In the genomic region with DNA sequence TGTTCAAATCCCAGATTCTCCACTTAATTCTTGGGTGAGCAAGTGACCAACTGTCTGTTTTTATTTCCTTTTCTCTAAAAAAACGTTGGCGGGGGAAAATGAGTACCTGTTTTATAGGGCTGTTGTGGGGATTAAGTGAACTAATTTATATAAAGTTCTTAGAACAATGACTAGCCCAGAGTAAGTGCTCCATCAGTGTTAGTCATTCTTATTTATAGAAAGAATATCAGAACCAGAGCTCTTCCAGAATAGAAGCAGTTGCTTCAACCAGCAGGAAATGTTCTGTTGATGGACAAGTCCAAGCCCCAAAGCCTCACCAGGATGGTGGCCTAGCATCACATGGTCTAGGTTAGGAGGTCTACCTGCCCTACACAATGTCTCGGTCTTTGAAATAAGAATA, we compare ENCODE assay signal across 2 cellular contexts.
TF ChIP-seq lines count a peak whose summit lies in the region.

No MANE protein-coding gene starts in this region.

TF ChIP-seq in SK-N-SH, 30 proteins besides CTCF, POLR2A, EP300 and RAD21 (continued from another document):
- TF ChIP-seq TEAD4 (IDR thresholded peaks at IDR 0.05; ENCODE audit: borderline replicate concordance, insufficient read depth), result no peak
- no peak for TF ChIP-seq RCOR1 (IDR thresholded peaks at IDR 0.05; ENCODE audit: low read length)
- no peak for TF ChIP-seq GABPA (IDR thresholded peaks at IDR 0.05; ENCODE audit: low read depth)
- no peak for TF ChIP-seq NRF1 (IDR thresholded peaks at IDR 0.05; ENCODE audit: low read depth, low read length)
- TF ChIP-seq FOSL2 (IDR thresholded peaks at IDR 0.05; ENCODE audit: borderline replicate concordance, low read depth), result peak; percentile 42; the same call in 1 of the 2 replicates
- TF ChIP-seq CHD2 (IDR thresholded peaks at IDR 0.05; ENCODE audit: low read length, partially characterized antibody), result no peak
- TF ChIP-seq SMC3 (IDR thresholded peaks at IDR 0.05; ENCODE audit: low read depth, low read length), result no peak
- TF ChIP-seq GATA2 (CRISPR knock-in tag; IDR thresholded peaks at IDR 0.05), result no peak
- TF ChIP-seq, protein P1, sequence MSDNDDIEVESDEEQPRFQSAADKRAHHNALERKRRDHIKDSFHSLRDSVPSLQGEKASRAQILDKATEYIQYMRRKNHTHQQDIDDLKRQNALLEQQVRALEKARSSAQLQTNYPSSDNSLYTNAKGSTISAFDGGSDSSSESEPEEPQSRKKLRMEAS (IDR thresholded peaks at IDR 0.05; ENCODE audit: low read depth), result no peak
- TF ChIP-seq, protein P2, sequence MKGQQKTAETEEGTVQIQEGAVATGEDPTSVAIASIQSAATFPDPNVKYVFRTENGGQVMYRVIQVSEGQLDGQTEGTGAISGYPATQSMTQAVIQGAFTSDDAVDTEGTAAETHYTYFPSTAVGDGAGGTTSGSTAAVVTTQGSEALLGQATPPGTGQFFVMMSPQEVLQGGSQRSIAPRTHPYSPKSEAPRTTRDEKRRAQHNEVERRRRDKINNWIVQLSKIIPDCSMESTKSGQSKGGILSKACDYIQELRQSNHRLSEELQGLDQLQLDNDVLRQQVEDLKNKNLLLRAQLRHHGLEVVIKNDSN (IDR thresholded peaks at IDR 0.05; ENCODE audit: borderline replicate concordance, low read depth), result no peak; the same call in 1 of the 2 replicates
- TF ChIP-seq MXI1 (IDR thresholded peaks at IDR 0.05; ENCODE audit: low read depth, low read length), result no peak
- no peak for TF ChIP-seq SIN3A (IDR thresholded peaks at IDR 0.05; ENCODE audit: borderline replicate concordance, low read depth, low read length)
- no peak for TF ChIP-seq POLR2AphosphoS5 (IDR thresholded peaks at IDR 0.05; ENCODE audit: low read depth, low read length)
- TF ChIP-seq, protein P3, sequence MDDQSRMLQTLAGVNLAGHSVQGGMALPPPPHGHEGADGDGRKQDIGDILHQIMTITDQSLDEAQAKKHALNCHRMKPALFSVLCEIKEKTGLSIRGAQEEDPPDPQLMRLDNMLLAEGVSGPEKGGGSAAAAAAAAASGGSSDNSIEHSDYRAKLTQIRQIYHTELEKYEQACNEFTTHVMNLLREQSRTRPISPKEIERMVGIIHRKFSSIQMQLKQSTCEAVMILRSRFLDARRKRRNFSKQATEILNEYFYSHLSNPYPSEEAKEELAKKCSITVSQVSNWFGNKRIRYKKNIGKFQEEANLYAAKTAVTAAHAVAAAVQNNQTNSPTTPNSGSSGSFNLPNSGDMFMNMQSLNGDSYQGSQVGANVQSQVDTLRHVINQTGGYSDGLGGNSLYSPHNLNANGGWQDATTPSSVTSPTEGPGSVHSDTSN (IDR thresholded peaks at IDR 0.05), result peak; percentile 56
- TF ChIP-seq, protein P4, sequence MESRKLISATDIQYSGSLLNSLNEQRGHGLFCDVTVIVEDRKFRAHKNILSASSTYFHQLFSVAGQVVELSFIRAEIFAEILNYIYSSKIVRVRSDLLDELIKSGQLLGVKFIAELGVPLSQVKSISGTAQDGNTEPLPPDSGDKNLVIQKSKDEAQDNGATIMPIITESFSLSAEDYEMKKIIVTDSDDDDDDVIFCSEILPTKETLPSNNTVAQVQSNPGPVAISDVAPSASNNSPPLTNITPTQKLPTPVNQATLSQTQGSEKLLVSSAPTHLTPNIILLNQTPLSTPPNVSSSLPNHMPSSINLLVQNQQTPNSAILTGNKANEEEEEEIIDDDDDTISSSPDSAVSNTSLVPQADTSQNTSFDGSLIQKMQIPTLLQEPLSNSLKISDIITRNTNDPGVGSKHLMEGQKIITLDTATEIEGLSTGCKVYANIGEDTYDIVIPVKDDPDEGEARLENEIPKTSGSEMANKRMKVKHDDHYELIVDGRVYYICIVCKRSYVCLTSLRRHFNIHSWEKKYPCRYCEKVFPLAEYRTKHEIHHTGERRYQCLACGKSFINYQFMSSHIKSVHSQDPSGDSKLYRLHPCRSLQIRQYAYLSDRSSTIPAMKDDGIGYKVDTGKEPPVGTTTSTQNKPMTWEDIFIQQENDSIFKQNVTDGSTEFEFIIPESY (IDR thresholded peaks at IDR 0.05; ENCODE audit: borderline replicate concordance, low read depth), result no peak
- TF ChIP-seq YY1 (IDR thresholded peaks at IDR 0.05; ENCODE audit: low read depth), result no peak
- peak; percentile 94 for TF ChIP-seq MEF2A (IDR thresholded peaks at IDR 0.05; ENCODE audit: borderline replicate concordance, low read depth)
- no peak for TF ChIP-seq FOXM1 (IDR thresholded peaks at IDR 0.05; ENCODE audit: low read depth)
- peak; percentile 35 for TF ChIP-seq JUND (IDR thresholded peaks at IDR 0.05)
- no peak for TF ChIP-seq NFIC (IDR thresholded peaks at IDR 0.05; ENCODE audit: borderline replicate concordance)
- peak; percentile 75 for TF ChIP-seq TCF12 (IDR thresholded peaks at IDR 0.05)
TF ChIP-seq in SK-N-SH: peak in this region for 5.

TF ChIP-seq in SK-N-SH treated with all-trans-retinoic acid at 6 μM for 48 hours, 23 proteins besides CTCF, POLR2A, EP300 and RAD21:
- TF ChIP-seq, protein P5, sequence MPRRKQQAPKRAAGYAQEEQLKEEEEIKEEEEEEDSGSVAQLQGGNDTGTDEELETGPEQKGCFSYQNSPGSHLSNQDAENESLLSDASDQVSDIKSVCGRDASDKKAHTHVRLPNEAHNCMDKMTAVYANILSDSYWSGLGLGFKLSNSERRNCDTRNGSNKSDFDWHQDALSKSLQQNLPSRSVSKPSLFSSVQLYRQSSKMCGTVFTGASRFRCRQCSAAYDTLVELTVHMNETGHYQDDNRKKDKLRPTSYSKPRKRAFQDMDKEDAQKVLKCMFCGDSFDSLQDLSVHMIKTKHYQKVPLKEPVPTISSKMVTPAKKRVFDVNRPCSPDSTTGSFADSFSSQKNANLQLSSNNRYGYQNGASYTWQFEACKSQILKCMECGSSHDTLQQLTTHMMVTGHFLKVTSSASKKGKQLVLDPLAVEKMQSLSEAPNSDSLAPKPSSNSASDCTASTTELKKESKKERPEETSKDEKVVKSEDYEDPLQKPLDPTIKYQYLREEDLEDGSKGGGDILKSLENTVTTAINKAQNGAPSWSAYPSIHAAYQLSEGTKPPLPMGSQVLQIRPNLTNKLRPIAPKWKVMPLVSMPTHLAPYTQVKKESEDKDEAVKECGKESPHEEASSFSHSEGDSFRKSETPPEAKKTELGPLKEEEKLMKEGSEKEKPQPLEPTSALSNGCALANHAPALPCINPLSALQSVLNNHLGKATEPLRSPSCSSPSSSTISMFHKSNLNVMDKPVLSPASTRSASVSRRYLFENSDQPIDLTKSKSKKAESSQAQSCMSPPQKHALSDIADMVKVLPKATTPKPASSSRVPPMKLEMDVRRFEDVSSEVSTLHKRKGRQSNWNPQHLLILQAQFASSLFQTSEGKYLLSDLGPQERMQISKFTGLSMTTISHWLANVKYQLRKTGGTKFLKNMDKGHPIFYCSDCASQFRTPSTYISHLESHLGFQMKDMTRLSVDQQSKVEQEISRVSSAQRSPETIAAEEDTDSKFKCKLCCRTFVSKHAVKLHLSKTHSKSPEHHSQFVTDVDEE (CRISPR knock-in tag; IDR thresholded peaks at IDR 0.05), result no peak
